ENCODE assay signal across 8 cellular contexts in genomic region chr5:88140863-88141694, GRCh38.
DNase-seq lines count a peak whose midpoint lies in the region; ATAC-seq lines count a peak whose summit lies in the region.

No MANE protein-coding gene starts in this region.

- peak overlapping the region; percentile 87 for H3K4me3 ChIP-seq in iPS-18a (ENCODE audit: low read length)
- peak overlapping the region; percentile 48 for H3K4me3 ChIP-seq in skeletal muscle cell (ENCODE audit: low read depth, low read length)

- no peak overlapping the region for H3K9ac ChIP-seq in iPS-18a (ENCODE audit: low read length)

- peak; percentile 97 for DNase-seq in A172 (ENCODE audit: low spot score)
- DNase-seq in NCI-H2107 (lab: John Stamatoyannopoulos, UW), result peak; percentile 70
- peak; percentile 97 for DNase-seq in UCSD-AML1 (lab: John Stamatoyannopoulos, UW; ENCODE audit: unreplicated experiment)
- peak; percentile 82 for DNase-seq in brain pericyte (ENCODE audit: low read depth, low spot score)
- peak; percentile 88 for DNase-seq in skeletal muscle cell (ENCODE audit: low read depth)

- no peak overlapping the region for H3K27ac ChIP-seq in iPS-18a (ENCODE audit: low read length)

- peaks cover 41% of the 10 kb centered on the region for H3K4me1 ChIP-seq in iPS-18a (ENCODE audit: control insufficient read depth, low read depth, low read length)

- H3K36me3 ChIP-seq in iPS-18a (ENCODE audit: control insufficient read depth, low read depth, low read length), result no peaks in the 10 kb centered on the region

- H3K9me3 ChIP-seq in iPS-18a (ENCODE audit: control insufficient read depth, low read depth, low read length), result no peaks in the 10 kb centered on the region

- peak; percentile 95 for ATAC-seq in GM18858 (IDR thresholded peaks at IDR 0.05; ENCODE audit: unreplicated experiment)
- peak; percentile 86 for ATAC-seq in HG03095 (IDR thresholded peaks at IDR 0.05; ENCODE audit: unreplicated experiment)

- H3K27me3 ChIP-seq in iPS-18a (ENCODE audit: control insufficient read depth, insufficient read depth, low read length), result peaks cover 69% of the 10 kb centered on the region
